ENCODE assay signal across 14 cellular contexts in genomic region chr2:195413422-195413821, GRCh38.
DNase-seq lines count a peak whose midpoint lies in the region; ATAC-seq, FAIRE-seq and TF ChIP-seq lines count a peak whose summit lies in the region.
"Had no signal": no experiment of that assay in that cellular context is flagged by ENCODE, and none has a peak within 500 bp of the region (broad histone marks: within the 10 kb centered on the region; RNA-seq: fewer than 3 reads in every experiment).

No MANE protein-coding gene starts in this region.

- peak overlapping the region; percentile 71 for H3K27ac Mint-ChIP-seq in stimulated activated effector memory CD8-positive, alpha-beta T cell treated with anti-CD3 and anti-CD28 coated beads, Interleukin-12 subunit alpha, Interleukin-12 subunit beta, amount 100 ng/mL, for 72 hours

- DNase-seq in K562 (ENCODE audit: extremely low read depth in 1 of 4, low spot score in 3 of 4): peak in 1 of 4 experiments; percentile 28
- DNase-seq in stimulated activated effector memory CD8-positive, alpha-beta T cell treated with anti-CD3 and anti-CD28 coated beads, Interleukin-12 subunit alpha, Interleukin-12 subunit beta, amount 100 ng/mL, for 72 hours (ENCODE audit: low spot score in 2 of 2): no peak
- no peak for DNase-seq in ascending aorta (ENCODE audit: low spot score in 2 of 2)
- DNase-seq in sigmoid colon: no peak
- DNase-seq in DMS114 treated with DMSO at 0.1 percent for 48 hours (lab: John Stamatoyannopoulos, UW; ENCODE audit: unreplicated experiment): no peak
- DNase-seq: C1 segment of cervical spinal cord, DMS153, HCEC 1CT, NCI-H1092, NCI-H446, PC-9 had no signal

- H3K4me1 ChIP-seq in BLaER1 treated with 17β-estradiol and CSF1 and Interleukin-3, amounts not matched to agents 10 nM and 100 nM: peaks cover 0 to 20% (median 18%) of the 10 kb centered on the region in 10 experiments; a peak in 14 of 20 replicates
- peaks cover 45% of the 10 kb centered on the region for H3K4me1 ChIP-seq in Loucy (ENCODE audit: insufficient read depth, low read length, poor library complexity, severe bottlenecking)
- H3K4me1 ChIP-seq in K562 (replicated peaks in 1 of 2; ENCODE audit: control insufficient read depth in 2 of 2, insufficient read depth in 2 of 2, low read length in 2 of 2): peaks cover 0 to 5% of the 10 kb centered on the region in 2 experiments; a peak in 3 of 5 replicates
- no peaks in the 10 kb centered on the region for H3K4me1 ChIP-seq in ascending aorta
- no peaks in the 10 kb centered on the region for H3K4me1 ChIP-seq in sigmoid colon

- H4K20me1 ChIP-seq in BLaER1 treated with 17β-estradiol and CSF1 and Interleukin-3, amounts not matched to agents 10 nM and 100 nM: no peaks in the 10 kb centered on the region
- no peaks in the 10 kb centered on the region for H4K20me1 ChIP-seq in Loucy (ENCODE audit: insufficient read depth, low read length, poor library complexity, severe bottlenecking)
- H4K20me1 ChIP-seq in K562 (replicated peaks; ENCODE audit: control insufficient read depth, insufficient read depth, low read length): no peaks in the 10 kb centered on the region

- H3K4me3 Mint-ChIP-seq in stimulated activated effector memory CD8-positive, alpha-beta T cell treated with anti-CD3 and anti-CD28 coated beads, Interleukin-12 subunit alpha, Interleukin-12 subunit beta, amount 100 ng/mL, for 72 hours: no peak overlapping the region

- intact Hi-C loops in K562 (cut with micrococcal nuclease): no loop called here
- intact Hi-C loops in ascending aorta (cut with DNase I): no loop called here
- intact Hi-C loops in sigmoid colon (cut with DNase I): no loop called here

- H3K4me3 ChIP-seq in BLaER1 treated with 17β-estradiol and CSF1 and Interleukin-3, amounts not matched to agents 10 nM and 100 nM: no peak overlapping the region
- H3K4me3 ChIP-seq in Loucy (ENCODE audit: low read length, poor library complexity, severe bottlenecking): no peak overlapping the region
- H3K4me3 ChIP-seq in K562: no peak overlapping the region
- no peak overlapping the region for H3K4me3 ChIP-seq in ascending aorta
- no peak overlapping the region for H3K4me3 ChIP-seq in sigmoid colon
- H3K4me3 ChIP-seq: PC-9, SK-N-MC had no signal

- no peak for TF ChIP-seq EP300 in K562 (IDR thresholded peaks at IDR 0.05; ENCODE audit: low read length)
- no peak for TF ChIP-seq EP300 in sigmoid colon (IDR thresholded peaks at IDR 0.05)

- TF ChIP-seq RAD21 in K562 (CRISPR knock-in tag; conservative IDR thresholded peaks at IDR 0.05 in 1 of 2, IDR thresholded peaks at IDR 0.05 in 1 of 2): no peak

- H3K27ac ChIP-seq in BLaER1 treated with 17β-estradiol and CSF1 and Interleukin-3, amounts not matched to agents 10 nM and 100 nM: peak overlapping the region in 4 of 11 experiments; percentile 55 to 63 (median 60); a peak in 3 of 22 replicates
- H3K27ac ChIP-seq in K562 (ENCODE audit: extremely low read depth, low read depth, low read length) (no peak overlapping the region; the same call in 2 of the 3 replicates), ascending aorta (no peak overlapping the region), sigmoid colon (no peak overlapping the region)
- H3K27ac ChIP-seq: PC-9, SK-N-MC had no signal

- FAIRE-seq in K562 (lab: Jason Lieb, UNC): peak; percentile 56

- H3K27me3 ChIP-seq in BLaER1 treated with 17β-estradiol and CSF1 and Interleukin-3, amounts not matched to agents 10 nM and 100 nM: no peaks in the 10 kb centered on the region
- H3K27me3 ChIP-seq in Loucy (ENCODE audit: insufficient read depth, low read length, poor library complexity, severe bottlenecking) (no peaks in the 10 kb centered on the region), K562 (ENCODE audit: control insufficient read depth in 2 of 2, insufficient read depth in 2 of 2, low read length in 2 of 2) (no peaks in the 10 kb centered on the region), ascending aorta (no peaks in the 10 kb centered on the region), sigmoid colon (no peaks in the 10 kb centered on the region)

- TF ChIP-seq CTCF in Loucy (conservative IDR thresholded peaks at IDR 0.05; ENCODE audit: low read length): no peak
- no peak for TF ChIP-seq CTCF in K562 (IDR thresholded peaks at IDR 0.05 in 2 of 3, conservative IDR thresholded peaks at IDR 0.05 in 1 of 3; ENCODE audit: insufficient read depth in 2 of 3, low read depth in 1 of 3, low read length in 3 of 3)
- TF ChIP-seq CTCF in ascending aorta (IDR thresholded peaks at IDR 0.05): no peak
- no peak for TF ChIP-seq CTCF in sigmoid colon (IDR thresholded peaks at IDR 0.05)

- H3F3A ChIP-seq in Loucy (ENCODE audit: low read depth): no peaks in the 10 kb centered on the region

- no peaks in the 10 kb centered on the region for H3K9me1 ChIP-seq in K562 (ENCODE audit: control insufficient read depth, insufficient read depth, low read length)

- H2AFZ ChIP-seq in Loucy (ENCODE audit: low read length): peak overlapping the region; percentile 64; the same call in 1 of the 2 replicates
- peak overlapping the region; percentile 77 for H2AFZ ChIP-seq in K562 (ENCODE audit: low read depth, low read length)
- H2AFZ ChIP-seq: PC-9 had no signal

- no peaks in the 10 kb centered on the region; a peak in 2 of 22 replicates for H3K9me3 ChIP-seq in BLaER1 treated with 17β-estradiol and CSF1 and Interleukin-3, amounts not matched to agents 10 nM and 100 nM (replicated peaks in 1 of 11)
- no peaks in the 10 kb centered on the region for H3K9me3 ChIP-seq in Loucy (ENCODE audit: insufficient read depth, low read depth, low read length)
- no peaks in the 10 kb centered on the region for H3K9me3 ChIP-seq in K562 (replicated peaks; ENCODE audit: control insufficient read depth, insufficient read depth, low read depth, low read length)
- no peaks in the 10 kb centered on the region for H3K9me3 ChIP-seq in ascending aorta
- no peaks in the 10 kb centered on the region for H3K9me3 ChIP-seq in sigmoid colon

- H3K4me1 Mint-ChIP-seq in stimulated activated effector memory CD8-positive, alpha-beta T cell treated with anti-CD3 and anti-CD28 coated beads, Interleukin-12 subunit alpha, Interleukin-12 subunit beta, amount 100 ng/mL, for 72 hours: no peaks in the 10 kb centered on the region

- no TSS peak for BruUV-seq in K562 (replicated peaks; lab: Mats Ljungman, UMichigan)

- in situ Hi-C loops in K562 (cut with MboI): no loop called here

- peak; percentile 74 for ATAC-seq in K562
- peak; percentile 32 for ATAC-seq in stimulated activated effector memory CD8-positive, alpha-beta T cell treated with anti-CD3 and anti-CD28 coated beads, Interleukin-12 subunit alpha, Interleukin-12 subunit beta, amount 100 ng/mL, for 72 hours

- peak overlapping the region in 8 of 11 experiments; percentile 14 to 70 (median 50); a peak in 14 of 22 replicates for H3K4me2 ChIP-seq in BLaER1 treated with 17β-estradiol and CSF1 and Interleukin-3, amounts not matched to agents 10 nM and 100 nM
- H3K4me2 ChIP-seq in Loucy (ENCODE audit: low read depth, low read length, poor library complexity, severe bottlenecking) (peak overlapping the region; percentile 37), K562 (ENCODE audit: insufficient read depth, low read length) (no peak overlapping the region)
- H3K4me2 ChIP-seq: PC-9 had no signal

- no peaks in the 10 kb centered on the region for H3K36me3 Mint-ChIP-seq in stimulated activated effector memory CD8-positive, alpha-beta T cell treated with anti-CD3 and anti-CD28 coated beads, Interleukin-12 subunit alpha, Interleukin-12 subunit beta, amount 100 ng/mL, for 72 hours

- no peaks in the 10 kb centered on the region for H3K9me2 ChIP-seq in Loucy (replicated peaks; ENCODE audit: low read depth, low read length)

- 35% methylated on average over 6 of the region's 8 CpGs for WGBS in K562 (ENCODE audit: insufficient coverage, low coverage, missing lambda C conversion rate)
- WGBS in sigmoid colon, 2 donors: 75 to 77% methylated on average over 8 of the region's 8 CpGs

- POLR2A ChIA-PET in K562 (lab: Yijun Ruan, JAX): interaction anchor here (0.7 kb wide), 1 partner anchor 1372 kb away, joined by 3 read pairs; no protein-coding TSS in a partner anchor

- CTCF ChIA-PET in K562 (lab: Yijun Ruan, JAX; ENCODE audit: low intra/inter-chr PET ratio): no interaction called here

- TF ChIP-seq POLR2A in K562 (conservative IDR thresholded peaks at IDR 0.05) (no peak), sigmoid colon (IDR thresholded peaks at IDR 0.05) (no peak)

- no peaks in the 10 kb centered on the region for H3K36me3 ChIP-seq in BLaER1 treated with 17β-estradiol and CSF1 and Interleukin-3, amounts not matched to agents 10 nM and 100 nM
- no peaks in the 10 kb centered on the region for H3K36me3 ChIP-seq in Loucy (ENCODE audit: insufficient read depth, low read length)
- no peaks in the 10 kb centered on the region for H3K36me3 ChIP-seq in K562 (ENCODE audit: control insufficient read depth, insufficient read depth, low read length)
- H3K36me3 ChIP-seq in ascending aorta: no peaks in the 10 kb centered on the region
- H3K36me3 ChIP-seq in sigmoid colon: no peaks in the 10 kb centered on the region

- no peaks in the 10 kb centered on the region for H3K79me2 ChIP-seq in Loucy (ENCODE audit: insufficient read depth, low read length)
- no peaks in the 10 kb centered on the region for H3K79me2 ChIP-seq in K562 (ENCODE audit: control insufficient read depth, insufficient read depth, low read length)

- no peaks in the 10 kb centered on the region for H3K9me3 Mint-ChIP-seq in stimulated activated effector memory CD8-positive, alpha-beta T cell treated with anti-CD3 and anti-CD28 coated beads, Interleukin-12 subunit alpha, Interleukin-12 subunit beta, amount 100 ng/mL, for 72 hours

- no peak overlapping the region for H3K9ac ChIP-seq in BLaER1 treated with 17β-estradiol and CSF1 and Interleukin-3, amounts not matched to agents 10 nM and 100 nM
- H3K9ac ChIP-seq in Loucy (ENCODE audit: low read depth, low read length, poor library complexity, severe bottlenecking) (peak overlapping the region; percentile 24), K562 (ENCODE audit: insufficient read depth in 1 of 2, low read depth in 2 of 2, low read length in 2 of 2) (no peak overlapping the region)

TF ChIP-seq in K562, 482 proteins besides CTCF, POLR2A, EP300 and RAD21 (continues in another document):
- TF ChIP-seq EWSR1 (IDR thresholded peaks at IDR 0.05; ENCODE audit: borderline replicate concordance, low read depth, partially characterized antibody) (no peak), PRPF4 (IDR thresholded peaks at IDR 0.05; ENCODE audit: insufficient read depth, low read depth, low read length, poor library complexity, severe bottlenecking) (no peak), FOS (IDR thresholded peaks at IDR 0.05; ENCODE audit: extremely low read depth, insufficient read length) (no peak), ZNF511 (CRISPR knock-in tag; IDR thresholded peaks at IDR 0.05) (no peak), FOXK1 (CRISPR knock-in tag; IDR thresholded peaks at IDR 0.05; ENCODE audit: borderline replicate concordance) (no peak)
